8 cellular contexts compared by ENCODE assay signal in genomic region chr2:118088051-118089014, GRCh38. TPM values are rescaled to one million over a fixed set of nuclear protein-coding genes. Genes with fewer than 3 reads are reported as not detected.
DNase-seq lines count a peak whose midpoint lies in the region; ATAC-seq lines count a peak whose summit lies in the region.

INSIG2 (plus strand) TSS chr2:118088471; CDS start chr2:118096557, 8,086 bp downstream.

- peak; percentile 96 for DNase-seq in Ammon's horn (ENCODE audit: low spot score)
- peak; percentile 97 for DNase-seq in NCI-H460 (ENCODE audit: extremely low read depth, low read depth)
- peak; percentile 91 for DNase-seq in activated CD4-positive, CD25-positive, alpha-beta regulatory T cell treated with anti-CD3 and anti-CD28 coated beads, Interleukin-2, amount 50 U/mL, for 72 hours
- peak; percentile 95 for DNase-seq in cerebellum (ENCODE audit: low spot score)
- peak; percentile 98 for DNase-seq in kidney glomerular epithelial cell (lab: John Stamatoyannopoulos, UW)
- peak; percentile 50 to 67 for DNase-seq in stimulated activated CD4-positive, alpha-beta T cell treated with anti-CD3 and anti-CD28 coated beads, Interleukin-1b, Interleukin-23, amount 100 ng/mL, for 1 hour (ENCODE audit: low read depth in 2 of 2)

- ATAC-seq in GM19043 (IDR thresholded peaks at IDR 0.05; ENCODE audit: low read depth, unreplicated experiment) (peak; percentile 92), HG03378 (IDR thresholded peaks at IDR 0.05; ENCODE audit: unreplicated experiment) (peak; percentile 97)

RNA-seq across cellular contexts. Expression of gene INSIG2, which starts in this region (rescaled TPM):
- 7.1 and 7.9 TPM in 2 replicates for total RNA-seq in NCI-H460 (2014; rRNA removed; shearing (Covaris generic))
- polyA plus RNA-seq in NCI-H460 (2014; cell fraction: nucleus; rRNA removed): 5.6 and 6.9 TPM in 2 replicates
- 28.4 TPM for total RNA-seq in cerebellum

Comparison
In these comparisons a context has a peak if more than half of its experiments do, and no peak if none do; other contexts are left out.
1. Peak in every context shown above with its lines: DNase-seq and ATAC-seq.